Comparison of ENCODE assay signal across 9 cellular contexts in genomic region chr5:141703133-141703561, GRCh38. TPM values are rescaled to one million over a fixed set of nuclear protein-coding genes. Genes with fewer than 3 reads are reported as not detected.
A peak's percentile ranks its signal among the peaks of the same experiment; 100 is the strongest.
DNase-seq lines count a peak whose midpoint lies in the region; ATAC-seq, FAIRE-seq and TF ChIP-seq lines count a peak whose summit lies in the region.
"Had no signal": no experiment of that assay in that cellular context is flagged by ENCODE, and none has a peak within 500 bp of the region (broad histone marks: within the 10 kb centered on the region; RNA-seq: fewer than 3 reads in every experiment).

No MANE protein-coding gene starts in this region.

- FAIRE-seq in kidney (lab: Jason Lieb, UNC) = no peak

- peaks cover 15% of the 10 kb centered on the region for H3K4me1 ChIP-seq in adipocyte (ENCODE audit: control insufficient read depth, insufficient read depth, low read length)
- H3K4me1 ChIP-seq in kidney (ENCODE audit: control insufficient read depth in 1 of 2, insufficient read depth in 1 of 2, low read depth in 1 of 2, low read length in 2 of 2) = peaks cover 0 to 10% of the 10 kb centered on the region in 2 donors
- peaks cover 18 to 23% (median 21%) of the 10 kb centered on the region in 4 donors for H3K4me1 ChIP-seq in stomach
- H3K4me1 ChIP-seq in spleen = peaks cover 8 to 24% (median 20%) of the 10 kb centered on the region in 6 donors
- H3K4me1 ChIP-seq in tibial artery = peaks cover 0 to 23% (median 17%) of the 10 kb centered on the region in 4 donors

- H3K27me3 ChIP-seq in adipocyte (replicated peaks; ENCODE audit: control insufficient read depth, insufficient read depth, low read length) (peaks cover 69% of the 10 kb centered on the region), stomach (peaks cover 6 to 80% (median 24%) of the 10 kb centered on the region in 3 donors), spleen (replicated peaks in 1 of 7) (peaks cover 0 to 60% (median 15%) of the 10 kb centered on the region in 7 donors), tibial artery (peaks cover 0 to 44% of the 10 kb centered on the region in 2 donors)

- ATAC-seq in activated CD8-positive, alpha-beta memory T cell treated with anti-CD3 and anti-CD28 coated beads, Interleukin-2, amount 10 ng/mL, durations not matched to agents 7 days and 5 days = no peak
- ATAC-seq in HG03097 (IDR thresholded peaks at IDR 0.05; ENCODE audit: low FRiP score, unreplicated experiment) = no peak

- H3K4me3 ChIP-seq in adipocyte (ENCODE audit: low read length) (peak overlapping the region; percentile 79), kidney (ENCODE audit: low read length in 2 of 2) (peak overlapping the region; percentile 35 to 57), stomach (peak overlapping the region; percentile 54 to 70 (median 61)), spleen (peak overlapping the region in 4 of 8 donors; percentile 52 to 77 (median 52)), tibial artery (peak overlapping the region in 1 of 2 donors; percentile 59)

- no peak for TF ChIP-seq CTCF in kidney (IDR thresholded peaks at IDR 0.05; ENCODE audit: borderline replicate concordance, extremely low read depth, insufficient read depth)
- TF ChIP-seq CTCF in stomach (IDR thresholded peaks at IDR 0.05) = no peak
- TF ChIP-seq CTCF in spleen (IDR thresholded peaks at IDR 0.05 in 8 of 11, conservative IDR thresholded peaks at IDR 0.05 in 3 of 11) = no peak
- TF ChIP-seq CTCF in tibial artery (IDR thresholded peaks at IDR 0.05) = no peak

- H3K36me3 Mint-ChIP-seq in activated CD8-positive, alpha-beta memory T cell treated with anti-CD3 and anti-CD28 coated beads, Interleukin-2, amount 10 ng/mL, durations not matched to agents 7 days and 5 days = no peaks in the 10 kb centered on the region

- H3K4me3 Mint-ChIP-seq in activated CD8-positive, alpha-beta memory T cell treated with anti-CD3 and anti-CD28 coated beads, Interleukin-2, amount 10 ng/mL, durations not matched to agents 7 days and 5 days = peak overlapping the region; percentile 62

- H3K27me3 Mint-ChIP-seq in activated CD8-positive, alpha-beta memory T cell treated with anti-CD3 and anti-CD28 coated beads, Interleukin-2, amount 10 ng/mL, durations not matched to agents 7 days and 5 days = peaks cover 43% of the 10 kb centered on the region

- H3K9ac ChIP-seq in adipocyte (ENCODE audit: low read length) = peak overlapping the region; percentile 26
- H3K9ac ChIP-seq in kidney (ENCODE audit: low read length in 2 of 2) = no peak overlapping the region

- H3K27ac ChIP-seq in kidney (ENCODE audit: low read depth in 2 of 2, low read length in 2 of 2) = no peak overlapping the region
- H3K27ac ChIP-seq in stomach = no peak overlapping the region
- H3K27ac ChIP-seq in spleen = no peak overlapping the region
- H3K27ac ChIP-seq in tibial artery = no peak overlapping the region
- H3K27ac ChIP-seq: epithelial cell of prostate had no signal

- DNase-seq in activated CD8-positive, alpha-beta memory T cell treated with anti-CD3 and anti-CD28 coated beads, Interleukin-2, amount 10 ng/mL, durations not matched to agents 7 days and 5 days = no peak
- no peak for DNase-seq in activated CD8-positive, alpha-beta memory T cell treated with anti-CD3 and anti-CD28 coated beads for 24 hours
- DNase-seq in adipocyte (ENCODE audit: low read depth) (peak; percentile 12), kidney (no peak), stomach (no peak), spleen (no peak), tibial artery (no peak)

- peaks cover 22% of the 10 kb centered on the region for H3K4me1 Mint-ChIP-seq in activated CD8-positive, alpha-beta memory T cell treated with anti-CD3 and anti-CD28 coated beads, Interleukin-2, amount 10 ng/mL, durations not matched to agents 7 days and 5 days

- no peaks in the 10 kb centered on the region for H3K9me3 Mint-ChIP-seq in activated CD8-positive, alpha-beta memory T cell treated with anti-CD3 and anti-CD28 coated beads, Interleukin-2, amount 10 ng/mL, durations not matched to agents 7 days and 5 days (ENCODE audit: low read depth)

- TF ChIP-seq EP300 in stomach (IDR thresholded peaks at IDR 0.05) = no peak

- H3K36me3 ChIP-seq in adipocyte (ENCODE audit: control insufficient read depth, insufficient read depth, low read length, severe bottlenecking) (no peaks in the 10 kb centered on the region), kidney (ENCODE audit: control insufficient read depth in 1 of 2, insufficient read depth in 2 of 2, low read length in 2 of 2) (no peaks in the 10 kb centered on the region), stomach (no peaks in the 10 kb centered on the region), spleen (no peaks in the 10 kb centered on the region), tibial artery (no peaks in the 10 kb centered on the region)

- 8 to 25% (median 14%) methylated on average over 16 of the region's 16 CpGs for WGBS in stomach, 5 donors
- 22 to 33% (median 25%) methylated on average over 16 of the region's 16 CpGs for WGBS in spleen, 5 donors

- no peak overlapping the region for H3K27ac Mint-ChIP-seq in activated CD8-positive, alpha-beta memory T cell treated with anti-CD3 and anti-CD28 coated beads, Interleukin-2, amount 10 ng/mL, durations not matched to agents 7 days and 5 days

- H3K9me3 ChIP-seq in adipocyte (ENCODE audit: control insufficient read depth, low read length) (no peaks in the 10 kb centered on the region), kidney (ENCODE audit: control insufficient read depth in 1 of 2, low read length in 2 of 2) (no peaks in the 10 kb centered on the region), stomach (no peaks in the 10 kb centered on the region), spleen (no peaks in the 10 kb centered on the region), tibial artery (no peaks in the 10 kb centered on the region)

- TF ChIP-seq POLR2A in stomach (IDR thresholded peaks at IDR 0.05) (no peak), spleen (IDR thresholded peaks at IDR 0.05) (no peak)

- CTCF ChIA-PET in activated CD8-positive, alpha-beta memory T cell treated with anti-CD3 and anti-CD28 coated beads, Interleukin-2, amount 10 ng/mL, durations not matched to agents 7 days and 5 days (lab: Charles Lee) = interaction anchor here (0.7 to 16.7 kb wide), 18 partner anchors 10 to 520 kb away, joined by 3 to 333 read pairs (median 5); partner anchors contain the start of genes DELE1, PCDH1, PCDH12 and RNF14

- intact Hi-C loops in kidney (cut with DNase I) = no loop called here
- intact Hi-C loops in stomach (cut with DNase I; ENCODE audit: low total_unique reads) = no loop called here
- intact Hi-C loops in spleen (cut with DNase I; ENCODE audit: low total_unique reads) = loop anchor here (5.0 kb wide), 1 partner anchor 174 kb away; the partner anchor contains the start of gene PCDH1
- intact Hi-C loops in tibial artery (cut with DNase I; ENCODE audit: low total_unique reads) = no loop called here

RNA-seq across cellular contexts. Expression of gene ARAP3, which starts 21.1 kb away (rescaled TPM):
- total RNA-seq in activated CD8-positive, alpha-beta memory T cell treated with anti-CD3 and anti-CD28 coated beads, Interleukin-2, amount 10 ng/mL, durations not matched to agents 7 days and 5 days = 10 to 100 TPM in 1 of 2 experiments, 1 to 10 TPM in 1; 9.9 to 11.0 TPM
- total RNA-seq in kidney (19.8 TPM), stomach (10 to 100 TPM in 1 of 5 donors, 1 to 10 TPM in 4; 2.3 to 11.9 (median 6.2) TPM), spleen (10 to 100 TPM; 11.9 to 31.2 (median 19.3) TPM)
- polyA plus RNA-seq in kidney (ENCODE audit: insufficient read depth, low read depth, low replicate concordance) (7.2 TPM), stomach (1 to 10 TPM; 4.3 to 6.3 (median 5.0) TPM), spleen (10 to 100 TPM in 2 of 3 donors, 1 to 10 TPM in 1; 4.0 to 14.6 (median 12.8) TPM)

RNA-seq across cellular contexts. Expression of gene FCHSD1, which starts 51.9 kb away (rescaled TPM):
- total RNA-seq in activated CD8-positive, alpha-beta memory T cell treated with anti-CD3 and anti-CD28 coated beads, Interleukin-2, amount 10 ng/mL, durations not matched to agents 7 days and 5 days = 10 to 100 TPM; 46.5 to 64.1 TPM
- total RNA-seq in kidney (20.3 TPM), stomach (10 to 100 TPM; 12.3 to 66.5 (median 28.0) TPM), spleen (10 to 100 TPM; 34.9 to 67.3 (median 47.9) TPM)
- polyA plus RNA-seq in kidney (ENCODE audit: insufficient read depth, low read depth, low replicate concordance) (6.4 TPM), stomach (1 to 10 TPM; 5.0 to 9.9 (median 9.0) TPM), spleen (10 to 100 TPM; 20.4 to 37.6 (median 35.0) TPM)
